Comparison of ENCODE assay signal across 1 cellular context in the genomic region with DNA sequence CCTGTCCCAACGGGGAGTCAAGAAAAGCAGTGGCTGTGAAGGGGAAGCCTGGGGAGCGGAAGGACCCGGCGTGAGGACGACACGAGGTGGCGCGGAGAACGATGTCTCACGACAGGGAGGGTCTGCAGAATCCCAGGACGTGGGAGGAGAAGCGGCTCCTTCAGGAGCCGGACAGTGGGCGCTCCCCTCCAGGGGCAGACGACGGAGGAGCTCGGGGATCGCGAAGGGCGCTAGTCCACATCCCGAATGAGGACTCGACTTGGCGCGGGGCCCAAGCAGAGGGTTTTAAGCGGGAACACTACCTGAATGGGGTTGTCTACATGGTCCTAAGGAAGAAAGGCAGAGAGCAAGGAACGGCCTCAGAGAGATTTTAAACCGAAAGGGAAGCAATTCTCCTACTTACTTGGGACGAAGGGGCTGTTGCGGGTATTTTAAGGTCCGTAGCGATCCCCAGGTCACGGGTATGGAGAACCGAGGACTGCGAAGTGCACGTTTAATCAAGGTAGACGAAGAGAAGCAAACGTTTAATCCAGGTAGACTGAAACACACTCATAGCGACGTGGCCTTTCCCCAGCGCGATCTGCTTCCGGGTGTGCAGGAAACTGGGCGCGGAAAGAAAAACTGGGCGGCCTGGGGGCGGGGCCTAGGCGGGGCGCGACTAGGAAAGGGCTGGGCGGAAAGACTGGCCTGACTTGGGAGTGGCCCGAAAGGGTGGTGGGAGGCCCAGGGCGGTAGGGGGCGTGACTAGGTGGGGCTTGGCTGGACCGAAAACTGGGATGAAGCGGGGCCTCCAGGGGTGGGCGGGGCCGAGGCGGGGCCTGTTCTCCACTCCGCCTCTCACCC.
TF ChIP-seq lines count a peak whose summit lies in the region.

A gene (minus strand): TSS at position 594 of the 843 bp plus-strand sequence. CDS start 10,964 bp downstream, outside the sequence.

TF ChIP-seq in HepG2, 621 proteins besides CTCF, POLR2A, EP300 and RAD21 (continued from another document and continues in another):
- TF ChIP-seq, protein P1, sequence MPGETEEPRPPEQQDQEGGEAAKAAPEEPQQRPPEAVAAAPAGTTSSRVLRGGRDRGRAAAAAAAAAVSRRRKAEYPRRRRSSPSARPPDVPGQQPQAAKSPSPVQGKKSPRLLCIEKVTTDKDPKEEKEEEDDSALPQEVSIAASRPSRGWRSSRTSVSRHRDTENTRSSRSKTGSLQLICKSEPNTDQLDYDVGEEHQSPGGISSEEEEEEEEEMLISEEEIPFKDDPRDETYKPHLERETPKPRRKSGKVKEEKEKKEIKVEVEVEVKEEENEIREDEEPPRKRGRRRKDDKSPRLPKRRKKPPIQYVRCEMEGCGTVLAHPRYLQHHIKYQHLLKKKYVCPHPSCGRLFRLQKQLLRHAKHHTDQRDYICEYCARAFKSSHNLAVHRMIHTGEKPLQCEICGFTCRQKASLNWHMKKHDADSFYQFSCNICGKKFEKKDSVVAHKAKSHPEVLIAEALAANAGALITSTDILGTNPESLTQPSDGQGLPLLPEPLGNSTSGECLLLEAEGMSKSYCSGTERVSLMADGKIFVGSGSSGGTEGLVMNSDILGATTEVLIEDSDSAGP (CRISPR knock-in tag; IDR thresholded peaks at IDR 0.05; ENCODE audit: borderline replicate concordance) = peak; percentile 55; the same call in 1 of the 2 replicates
- TF ChIP-seq HOXA5 (CRISPR knock-in tag; IDR thresholded peaks at IDR 0.05) (0 out of 2 replicates have a peak, but pooled peaks have one; percentile 28), TP53 (CRISPR knock-in tag; conservative IDR thresholded peaks at IDR 0.05) (no peak), MXI1 (IDR thresholded peaks at IDR 0.05; ENCODE audit: borderline replicate concordance, low read depth, low read length) (peak; percentile 26; the same call in 1 of the 3 replicates), ZNF772 (CRISPR knock-in tag; IDR thresholded peaks at IDR 0.05) (0 out of 2 replicates have a peak, but pooled peaks have one; percentile 24), GPN1 (CRISPR knock-in tag; IDR thresholded peaks at IDR 0.05; ENCODE audit: borderline replicate concordance) (no peak), SIN3B (IDR thresholded peaks at IDR 0.05; ENCODE audit: low read length) (peak; percentile 47; the same call in 1 of the 2 replicates), SMARCE1 (IDR thresholded peaks at IDR 0.05; ENCODE audit: borderline replicate concordance) (no peak), REPIN1 (CRISPR knock-in tag; IDR thresholded peaks at IDR 0.05; ENCODE audit: borderline replicate concordance, low read depth) (peak; percentile 24; the same call in 1 of the 2 replicates), HOXA3 (CRISPR knock-in tag; IDR thresholded peaks at IDR 0.05) (0 out of 2 replicates have a peak, but pooled peaks have one; percentile 8), TAF1 (CRISPR knock-in tag; IDR thresholded peaks at IDR 0.05) (peak; percentile 63; the same call in 1 of the 2 replicates), ZNF225 (CRISPR knock-in tag; IDR thresholded peaks at IDR 0.05) (no peak), IKZF4 (CRISPR knock-in tag; IDR thresholded peaks at IDR 0.05; ENCODE audit: borderline replicate concordance, low read depth, not compliant biosample characterization) (no peak), TBX2 (CRISPR knock-in tag; IDR thresholded peaks at IDR 0.05; ENCODE audit: borderline replicate concordance) (no peak), ZNF317 (CRISPR knock-in tag; IDR thresholded peaks at IDR 0.05) (no peak), ZBTB21 (CRISPR knock-in tag; IDR thresholded peaks at IDR 0.05) (no peak), GABPA (IDR thresholded peaks at IDR 0.05; ENCODE audit: low read depth, low read length) (peak; percentile 77), GABPA (CRISPR knock-in tag; IDR thresholded peaks at IDR 0.05; ENCODE audit: low read depth) (peak; percentile 92), SAP130 (CRISPR knock-in tag; IDR thresholded peaks at IDR 0.05; ENCODE audit: low read depth) (peak; percentile 95), KMT2A (CRISPR knock-in tag; IDR thresholded peaks at IDR 0.05) (0 out of 2 replicates have a peak, but pooled peaks have one; percentile 51), ZKSCAN8 (CRISPR knock-in tag; IDR thresholded peaks at IDR 0.05; ENCODE audit: borderline replicate concordance) (no peak), MYC (CRISPR knock-in tag; IDR thresholded peaks at IDR 0.05; ENCODE audit: borderline replicate concordance) (peak; percentile 34; the same call in 1 of the 2 replicates), RXRA (CRISPR knock-in tag; IDR thresholded peaks at IDR 0.05) (no peak), SPEN (CRISPR knock-in tag; IDR thresholded peaks at IDR 0.05; ENCODE audit: low read depth) (peak; percentile 77; the same call in 1 of the 2 replicates), SAFB2 (CRISPR knock-in tag; IDR thresholded peaks at IDR 0.05; ENCODE audit: borderline replicate concordance, low read depth) (no peak), BORCS8-MEF2B (CRISPR knock-in tag; IDR thresholded peaks at IDR 0.05) (0 out of 2 replicates have a peak, but pooled peaks have one; percentile 26), KAT8 (CRISPR knock-in tag; IDR thresholded peaks at IDR 0.05) (peak; percentile 79), POLR2AphosphoS5 (IDR thresholded peaks at IDR 0.05; ENCODE audit: low read depth, low read length) (peak; percentile 87), ZMAT3 (CRISPR knock-in tag; conservative IDR thresholded peaks at IDR 0.05) (0 out of 2 replicates have a peak, but pooled peaks have one; percentile 41), ZNF350 (CRISPR knock-in tag; IDR thresholded peaks at IDR 0.05; ENCODE audit: borderline replicate concordance, low read depth) (peak; percentile 34; the same call in 1 of the 2 replicates), CENPT (CRISPR knock-in tag; IDR thresholded peaks at IDR 0.05; ENCODE audit: low read depth) (no peak), ZNF768 (CRISPR knock-in tag; IDR thresholded peaks at IDR 0.05) (no peak), ATF7 (IDR thresholded peaks at IDR 0.05) (no peak), ATF7 (CRISPR knock-in tag; IDR thresholded peaks at IDR 0.05) (no peak), CREM (IDR thresholded peaks at IDR 0.05) (0 out of 2 replicates have a peak, but pooled peaks have one; percentile 37), CREM (CRISPR knock-in tag; IDR thresholded peaks at IDR 0.05) (no peak), MTF1 (CRISPR knock-in tag; IDR thresholded peaks at IDR 0.05) (0 out of 2 replicates have a peak, but pooled peaks have one; percentile 32), ZNF430 (CRISPR knock-in tag; IDR thresholded peaks at IDR 0.05) (peak; percentile 66), ZBTB38 (CRISPR knock-in tag; IDR thresholded peaks at IDR 0.05) (0 out of 2 replicates have a peak, but pooled peaks have one; percentile 18), IRF2 (CRISPR knock-in tag; IDR thresholded peaks at IDR 0.05) (peak; percentile 97), TMF1 (CRISPR knock-in tag; IDR thresholded peaks at IDR 0.05; ENCODE audit: low read depth) (no peak), GTF3A (CRISPR knock-in tag; conservative IDR thresholded peaks at IDR 0.05) (no peak), ARNT (IDR thresholded peaks at IDR 0.05) (no peak), ZNF607 (CRISPR knock-in tag; IDR thresholded peaks at IDR 0.05; ENCODE audit: borderline replicate concordance) (no peak)
- TF ChIP-seq, protein P2, sequence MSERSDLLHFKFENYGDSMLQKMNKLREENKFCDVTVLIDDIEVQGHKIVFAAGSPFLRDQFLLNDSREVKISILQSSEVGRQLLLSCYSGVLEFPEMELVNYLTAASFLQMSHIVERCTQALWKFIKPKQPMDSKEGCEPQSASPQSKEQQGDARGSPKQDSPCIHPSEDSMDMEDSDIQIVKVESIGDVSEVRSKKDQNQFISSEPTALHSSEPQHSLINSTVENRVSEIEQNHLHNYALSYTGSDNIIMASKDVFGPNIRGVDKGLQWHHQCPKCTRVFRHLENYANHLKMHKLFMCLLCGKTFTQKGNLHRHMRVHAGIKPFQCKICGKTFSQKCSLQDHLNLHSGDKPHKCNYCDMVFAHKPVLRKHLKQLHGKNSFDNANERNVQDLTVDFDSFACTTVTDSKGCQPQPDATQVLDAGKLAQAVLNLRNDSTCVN (CRISPR knock-in tag; IDR thresholded peaks at IDR 0.05; ENCODE audit: borderline replicate concordance) = no peak; the same call in 1 of the 2 replicates
- TF ChIP-seq, protein P3, sequence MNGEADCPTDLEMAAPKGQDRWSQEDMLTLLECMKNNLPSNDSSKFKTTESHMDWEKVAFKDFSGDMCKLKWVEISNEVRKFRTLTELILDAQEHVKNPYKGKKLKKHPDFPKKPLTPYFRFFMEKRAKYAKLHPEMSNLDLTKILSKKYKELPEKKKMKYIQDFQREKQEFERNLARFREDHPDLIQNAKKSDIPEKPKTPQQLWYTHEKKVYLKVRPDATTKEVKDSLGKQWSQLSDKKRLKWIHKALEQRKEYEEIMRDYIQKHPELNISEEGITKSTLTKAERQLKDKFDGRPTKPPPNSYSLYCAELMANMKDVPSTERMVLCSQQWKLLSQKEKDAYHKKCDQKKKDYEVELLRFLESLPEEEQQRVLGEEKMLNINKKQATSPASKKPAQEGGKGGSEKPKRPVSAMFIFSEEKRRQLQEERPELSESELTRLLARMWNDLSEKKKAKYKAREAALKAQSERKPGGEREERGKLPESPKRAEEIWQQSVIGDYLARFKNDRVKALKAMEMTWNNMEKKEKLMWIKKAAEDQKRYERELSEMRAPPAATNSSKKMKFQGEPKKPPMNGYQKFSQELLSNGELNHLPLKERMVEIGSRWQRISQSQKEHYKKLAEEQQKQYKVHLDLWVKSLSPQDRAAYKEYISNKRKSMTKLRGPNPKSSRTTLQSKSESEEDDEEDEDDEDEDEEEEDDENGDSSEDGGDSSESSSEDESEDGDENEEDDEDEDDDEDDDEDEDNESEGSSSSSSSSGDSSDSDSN (CRISPR knock-in tag; IDR thresholded peaks at IDR 0.05) = peak; percentile 52
- TF ChIP-seq, protein P4, sequence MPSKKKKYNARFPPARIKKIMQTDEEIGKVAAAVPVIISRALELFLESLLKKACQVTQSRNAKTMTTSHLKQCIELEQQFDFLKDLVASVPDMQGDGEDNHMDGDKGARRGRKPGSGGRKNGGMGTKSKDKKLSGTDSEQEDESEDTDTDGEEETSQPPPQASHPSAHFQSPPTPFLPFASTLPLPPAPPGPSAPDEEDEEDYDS (CRISPR knock-in tag; IDR thresholded peaks at IDR 0.05) = peak; percentile 72
- TF ChIP-seq, protein P5, sequence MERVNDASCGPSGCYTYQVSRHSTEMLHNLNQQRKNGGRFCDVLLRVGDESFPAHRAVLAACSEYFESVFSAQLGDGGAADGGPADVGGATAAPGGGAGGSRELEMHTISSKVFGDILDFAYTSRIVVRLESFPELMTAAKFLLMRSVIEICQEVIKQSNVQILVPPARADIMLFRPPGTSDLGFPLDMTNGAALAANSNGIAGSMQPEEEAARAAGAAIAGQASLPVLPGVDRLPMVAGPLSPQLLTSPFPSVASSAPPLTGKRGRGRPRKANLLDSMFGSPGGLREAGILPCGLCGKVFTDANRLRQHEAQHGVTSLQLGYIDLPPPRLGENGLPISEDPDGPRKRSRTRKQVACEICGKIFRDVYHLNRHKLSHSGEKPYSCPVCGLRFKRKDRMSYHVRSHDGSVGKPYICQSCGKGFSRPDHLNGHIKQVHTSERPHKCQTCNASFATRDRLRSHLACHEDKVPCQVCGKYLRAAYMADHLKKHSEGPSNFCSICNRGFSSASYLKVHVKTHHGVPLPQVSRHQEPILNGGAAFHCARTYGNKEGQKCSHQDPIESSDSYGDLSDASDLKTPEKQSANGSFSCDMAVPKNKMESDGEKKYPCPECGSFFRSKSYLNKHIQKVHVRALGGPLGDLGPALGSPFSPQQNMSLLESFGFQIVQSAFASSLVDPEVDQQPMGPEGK (CRISPR knock-in tag; IDR thresholded peaks at IDR 0.05) = 0 out of 2 replicates have a peak, but pooled peaks have one; percentile 11
- TF ChIP-seq, protein P6, sequence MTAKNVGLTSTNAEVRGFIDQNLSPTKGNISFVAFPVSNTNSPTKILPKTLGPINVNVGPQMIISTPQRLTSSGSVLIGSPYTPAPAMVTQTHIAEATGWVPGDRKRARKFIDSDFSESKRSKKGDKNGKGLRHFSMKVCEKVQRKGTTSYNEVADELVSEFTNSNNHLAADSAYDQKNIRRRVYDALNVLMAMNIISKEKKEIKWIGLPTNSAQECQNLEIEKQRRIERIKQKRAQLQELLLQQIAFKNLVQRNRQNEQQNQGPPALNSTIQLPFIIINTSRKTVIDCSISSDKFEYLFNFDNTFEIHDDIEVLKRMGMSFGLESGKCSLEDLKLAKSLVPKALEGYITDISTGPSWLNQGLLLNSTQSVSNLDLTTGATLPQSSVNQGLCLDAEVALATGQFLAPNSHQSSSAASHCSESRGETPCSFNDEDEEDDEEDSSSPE (CRISPR knock-in tag; IDR thresholded peaks at IDR 0.05) = 0 out of 2 replicates have a peak, but pooled peaks have one; percentile 18
- TF ChIP-seq, protein P7, sequence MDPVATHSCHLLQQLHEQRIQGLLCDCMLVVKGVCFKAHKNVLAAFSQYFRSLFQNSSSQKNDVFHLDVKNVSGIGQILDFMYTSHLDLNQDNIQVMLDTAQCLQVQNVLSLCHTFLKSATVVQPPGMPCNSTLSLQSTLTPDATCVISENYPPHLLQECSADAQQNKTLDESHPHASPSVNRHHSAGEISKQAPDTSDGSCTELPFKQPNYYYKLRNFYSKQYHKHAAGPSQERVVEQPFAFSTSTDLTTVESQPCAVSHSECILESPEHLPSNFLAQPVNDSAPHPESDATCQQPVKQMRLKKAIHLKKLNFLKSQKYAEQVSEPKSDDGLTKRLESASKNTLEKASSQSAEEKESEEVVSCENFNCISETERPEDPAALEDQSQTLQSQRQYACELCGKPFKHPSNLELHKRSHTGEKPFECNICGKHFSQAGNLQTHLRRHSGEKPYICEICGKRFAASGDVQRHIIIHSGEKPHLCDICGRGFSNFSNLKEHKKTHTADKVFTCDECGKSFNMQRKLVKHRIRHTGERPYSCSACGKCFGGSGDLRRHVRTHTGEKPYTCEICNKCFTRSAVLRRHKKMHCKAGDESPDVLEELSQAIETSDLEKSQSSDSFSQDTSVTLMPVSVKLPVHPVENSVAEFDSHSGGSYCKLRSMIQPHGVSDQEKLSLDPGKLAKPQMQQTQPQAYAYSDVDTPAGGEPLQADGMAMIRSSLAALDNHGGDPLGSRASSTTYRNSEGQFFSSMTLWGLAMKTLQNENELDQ (CRISPR knock-in tag; IDR thresholded peaks at IDR 0.05; ENCODE audit: borderline replicate concordance) = no peak
- TF ChIP-seq, protein P8, sequence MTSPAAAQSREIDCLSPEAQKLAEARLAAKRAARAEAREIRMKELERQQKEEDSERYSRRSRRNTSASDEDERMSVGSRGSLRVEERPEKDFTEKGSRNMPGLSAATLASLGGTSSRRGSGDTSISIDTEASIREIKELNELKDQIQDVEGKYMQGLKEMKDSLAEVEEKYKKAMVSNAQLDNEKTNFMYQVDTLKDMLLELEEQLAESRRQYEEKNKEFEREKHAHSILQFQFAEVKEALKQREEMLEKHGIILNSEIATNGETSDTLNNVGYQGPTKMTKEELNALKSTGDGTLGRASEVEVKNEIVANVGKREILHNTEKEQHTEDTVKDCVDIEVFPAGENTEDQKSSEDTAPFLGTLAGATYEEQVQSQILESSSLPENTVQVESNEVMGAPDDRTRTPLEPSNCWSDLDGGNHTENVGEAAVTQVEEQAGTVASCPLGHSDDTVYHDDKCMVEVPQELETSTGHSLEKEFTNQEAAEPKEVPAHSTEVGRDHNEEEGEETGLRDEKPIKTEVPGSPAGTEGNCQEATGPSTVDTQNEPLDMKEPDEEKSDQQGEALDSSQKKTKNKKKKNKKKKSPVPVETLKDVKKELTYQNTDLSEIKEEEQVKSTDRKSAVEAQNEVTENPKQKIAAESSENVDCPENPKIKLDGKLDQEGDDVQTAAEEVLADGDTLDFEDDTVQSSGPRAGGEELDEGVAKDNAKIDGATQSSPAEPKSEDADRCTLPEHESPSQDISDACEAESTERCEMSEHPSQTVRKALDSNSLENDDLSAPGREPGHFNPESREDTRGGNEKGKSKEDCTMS (CRISPR knock-in tag; conservative IDR thresholded peaks at IDR 0.05) = no peak
